24 cellular contexts compared by ENCODE assay signal in the genomic region with DNA sequence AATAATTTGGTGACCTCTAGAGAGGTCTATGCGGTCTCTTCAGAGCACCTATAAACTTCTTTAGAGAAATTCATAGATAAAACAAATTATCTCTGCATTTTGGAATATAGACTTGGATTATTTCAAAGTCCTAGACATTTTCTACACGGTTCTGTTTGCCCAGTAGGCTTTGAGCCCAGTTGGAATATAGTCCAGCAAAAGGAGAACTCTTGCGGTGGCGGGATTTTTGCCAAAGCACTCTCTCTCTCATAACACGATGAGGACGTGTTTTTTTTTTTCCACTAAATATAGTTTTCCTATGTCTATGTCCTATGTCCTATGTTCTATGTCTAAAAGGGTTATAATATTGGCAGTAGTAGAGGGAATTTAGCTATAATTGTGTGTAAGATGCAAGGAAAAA.
DNase-seq lines count a peak whose midpoint lies in the region; ATAC-seq and TF ChIP-seq lines count a peak whose summit lies in the region.
"Had no signal": no experiment of that assay in that cellular context is flagged by ENCODE, and none has a peak within 500 bp of the region (broad histone marks: within the 10 kb centered on the region; RNA-seq: fewer than 3 reads in every experiment).

No MANE protein-coding gene starts in this region.

- TF ChIP-seq CTCF in fibroblast of mammary gland (conservative IDR thresholded peaks at IDR 0.05; ENCODE audit: control insufficient read depth, insufficient read depth, low read depth, low read length) (no peak), lung (IDR thresholded peaks at IDR 0.05; ENCODE audit: control extremely low read depth, extremely low read depth) (no peak)

- peaks cover 26% of the 10 kb centered on the region for H3K27me3 Mint-ChIP-seq in stimulated activated naive CD8-positive, alpha-beta T cell treated with anti-CD3 and anti-CD28 coated beads, Interleukin-15, amount 100 ng/mL, for 72 hours
- H3K27me3 Mint-ChIP-seq: CD4-positive, alpha-beta memory T cell had no signal

- H3K4me3 ChIP-seq in adipocyte (ENCODE audit: low read length): no peak overlapping the region
- no peak overlapping the region for H3K4me3 ChIP-seq in fibroblast of mammary gland (ENCODE audit: control insufficient read depth, low read depth, low read length)
- H3K4me3 ChIP-seq in lung: no peak overlapping the region
- H3K4me3 ChIP-seq: BLaER1 treated with 17β-estradiol and CSF1 and Interleukin-3, amounts not matched to agents 10 nM and 100 nM; Peyer's patch; SJCRH30 had no signal

- intact Hi-C loops in left colon (cut with DNase I, micrococcal nuclease): no loop called here

- H3K9me3 Mint-ChIP-seq in stimulated activated naive CD8-positive, alpha-beta T cell treated with anti-CD3 and anti-CD28 coated beads, Interleukin-15, amount 100 ng/mL, for 72 hours: no peaks in the 10 kb centered on the region
- H3K9me3 Mint-ChIP-seq: CD4-positive, alpha-beta memory T cell; H9 had no signal

- no peak for ATAC-seq in lung (ENCODE audit: insufficient read depth, low FRiP score)
- no peak for ATAC-seq in HG02678 (IDR thresholded peaks at IDR 0.05; ENCODE audit: unreplicated experiment)
- no peak for ATAC-seq in left colon
- ATAC-seq in stimulated activated naive CD8-positive, alpha-beta T cell treated with anti-CD3 and anti-CD28 coated beads, Interleukin-15, amount 100 ng/mL, for 72 hours: no peak

- peaks cover 13% of the 10 kb centered on the region for H3K4me1 Mint-ChIP-seq in stimulated activated naive CD8-positive, alpha-beta T cell treated with anti-CD3 and anti-CD28 coated beads, Interleukin-15, amount 100 ng/mL, for 72 hours
- H3K4me1 Mint-ChIP-seq: H9 had no signal

- H3K4me1 ChIP-seq in adipocyte (ENCODE audit: control insufficient read depth, insufficient read depth, low read length): peaks cover 44% of the 10 kb centered on the region
- peaks cover 0 to under 1% of the 10 kb centered on the region in 2 donors for H3K4me1 ChIP-seq in lung (ENCODE audit: control insufficient read depth in 2 of 2, insufficient read depth in 2 of 2, low read length in 2 of 2)
- H3K4me1 ChIP-seq: Caco-2 had no signal

- H3K4me3 Mint-ChIP-seq in stimulated activated naive CD8-positive, alpha-beta T cell treated with anti-CD3 and anti-CD28 coated beads, Interleukin-15, amount 100 ng/mL, for 72 hours: no peak overlapping the region
- H3K4me3 Mint-ChIP-seq: CD4-positive, alpha-beta memory T cell; H9 had no signal

- H3K9ac ChIP-seq in adipocyte (ENCODE audit: low read length): peak overlapping the region; percentile 8
- H3K9ac ChIP-seq: BLaER1 treated with 17β-estradiol and CSF1 and Interleukin-3, amounts not matched to agents 10 nM and 100 nM had no signal

- H3K27ac ChIP-seq in lung (ENCODE audit: low read depth in 1 of 2, low read length in 1 of 2): no peak overlapping the region
- H3K27ac ChIP-seq: HL-60, Peyer's patch, SJCRH30 had no signal

- no peaks in the 10 kb centered on the region for H3K9me3 ChIP-seq in adipocyte (ENCODE audit: control insufficient read depth, low read length)
- H3K9me3 ChIP-seq in lung (ENCODE audit: control insufficient read depth in 2 of 2, insufficient read depth in 1 of 2, low read length in 1 of 2): no peaks in the 10 kb centered on the region
- H3K9me3 ChIP-seq: Caco-2, Peyer's patch, SJCRH30 had no signal

- WGBS in lung, 2 donors: 68 to 71% methylated on average over 6 of the region's 6 CpGs

- no peaks in the 10 kb centered on the region for H3K27me3 ChIP-seq in adipocyte (replicated peaks; ENCODE audit: control insufficient read depth, insufficient read depth, low read length)
- H3K27me3 ChIP-seq in lung (ENCODE audit: control insufficient read depth, insufficient read depth): no peaks in the 10 kb centered on the region
- H3K27me3 ChIP-seq: BLaER1 treated with 17β-estradiol and CSF1 and Interleukin-3, amounts not matched to agents 10 nM and 100 nM; Peyer's patch; SJCRH30 had no signal

- H3K27ac Mint-ChIP-seq in stimulated activated naive CD8-positive, alpha-beta T cell treated with anti-CD3 and anti-CD28 coated beads, Interleukin-15, amount 100 ng/mL, for 72 hours: no peak overlapping the region
- H3K27ac Mint-ChIP-seq: CD4-positive, alpha-beta memory T cell; H9 had no signal

- DNase-seq in adipocyte (ENCODE audit: low read depth) (no peak), fibroblast of mammary gland (ENCODE audit: low read depth) (peak; percentile 48), lung (ENCODE audit: low spot score) (peak; percentile 39), stromal cell of bone marrow (ENCODE audit: low read depth) (peak; percentile 65), left colon (no peak)
- DNase-seq in stimulated activated naive CD8-positive, alpha-beta T cell treated with anti-CD3 and anti-CD28 coated beads, Interleukin-15, amount 100 ng/mL, for 72 hours: no peak
- DNase-seq: ACHN; Caco-2; CD4-positive, alpha-beta memory T cell; DMS 273 treated with DMSO at 0.1 percent for 48 hours; DMS79 treated with DMSO at 0.1 percent for 48 hours; H9; KBM-7; NCI-H1105 treated with DMSO at 0.1 percent for 48 hours; NCI-H2029 treated with DMSO at 0.1 percent for 48 hours; NCI-H226; NCI-H510A treated with DMSO at 0.1 percent for 48 hours; NCI-H774; NK-92 treated with Interleukin-12 subunit alpha and Interleukin-12 subunit beta, amount 100 ng/mL, for 24 hours; Peyer's patch; SJCRH30 had no signal

- H3K36me3 ChIP-seq in adipocyte (ENCODE audit: control insufficient read depth, insufficient read depth, low read length, severe bottlenecking): no peaks in the 10 kb centered on the region
- H3K36me3 ChIP-seq in lung (ENCODE audit: control insufficient read depth in 2 of 2, insufficient read depth in 2 of 2, low read length in 2 of 2): no peaks in the 10 kb centered on the region
- H3K36me3 ChIP-seq: BLaER1 treated with 17β-estradiol and CSF1 and Interleukin-3, amounts not matched to agents 10 nM and 100 nM; Peyer's patch; SJCRH30 had no signal

Comparison
In these comparisons a context has a peak if more than half of its experiments do, and no peak if none do; other contexts are left out.
1. DNase-seq: peak in fibroblast of mammary gland (single experiment), lung (single experiment) and stromal cell of bone marrow (single experiment); none in adipocyte (single experiment), left colon (0 of 2) and stimulated activated naive CD8-positive, alpha-beta T cell treated with anti-CD3 and anti-CD28 coated beads, Interleukin-15, amount 100 ng/mL, for 72 hours (0 of 2).